ENCODE assay signal across 1 cellular context in the genomic region with DNA sequence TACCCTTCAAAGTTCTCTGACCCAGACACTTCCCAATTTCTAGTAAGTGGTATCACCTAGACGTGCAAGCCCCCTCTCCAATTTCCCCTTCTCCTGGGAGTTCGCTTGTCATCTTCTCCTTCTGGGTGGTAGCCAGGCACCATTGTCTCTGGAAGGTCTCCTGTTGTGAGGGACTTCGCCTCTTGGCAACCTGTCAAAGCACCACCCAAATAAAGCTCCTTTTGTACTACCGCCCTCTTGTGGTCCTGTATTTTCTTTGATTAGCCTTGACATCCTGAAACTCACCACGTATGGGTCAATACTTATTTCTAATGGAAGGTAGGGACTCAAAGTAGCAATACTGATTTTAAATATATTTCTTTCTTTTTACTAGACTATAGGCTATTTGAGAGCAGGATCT.
TF ChIP-seq lines count a peak whose summit lies in the region.

No MANE protein-coding gene starts in this region.

TF ChIP-seq in HepG2, 621 proteins besides CTCF, POLR2A, EP300 and RAD21:
- no peak for TF ChIP-seq ZNF563 (CRISPR knock-in tag; IDR thresholded peaks at IDR 0.05)
- no peak for TF ChIP-seq RBM39 (IDR thresholded peaks at IDR 0.05; ENCODE audit: low read depth, low read length, poor library complexity, severe bottlenecking)
- TF ChIP-seq FOSL2 (CRISPR knock-in tag; IDR thresholded peaks at IDR 0.05), result no peak
- TF ChIP-seq MYNN (CRISPR knock-in tag; IDR thresholded peaks at IDR 0.05; ENCODE audit: low read depth), result no peak
- no peak for TF ChIP-seq HOXA7 (CRISPR knock-in tag; IDR thresholded peaks at IDR 0.05)
- TF ChIP-seq SRF (IDR thresholded peaks at IDR 0.05; ENCODE audit: low read depth, low read length), result peak; percentile 59; the same call in 1 of the 2 replicates
- TF ChIP-seq ARID3A (IDR thresholded peaks at IDR 0.05; ENCODE audit: low read depth, low read length), result peak; percentile 62; the same call in 1 of the 2 replicates
- TF ChIP-seq SAP130 (CRISPR knock-in tag; IDR thresholded peaks at IDR 0.05; ENCODE audit: low read depth), result no peak
- TF ChIP-seq U2AF2 (IDR thresholded peaks at IDR 0.05; ENCODE audit: low read depth, low read length), result no peak
- TF ChIP-seq ZNF414 (CRISPR knock-in tag; IDR thresholded peaks at IDR 0.05), result no peak
- no peak for TF ChIP-seq ZNF850 (CRISPR knock-in tag; conservative IDR thresholded peaks at IDR 0.05)
- peak; percentile 75 for TF ChIP-seq SMC3 (IDR thresholded peaks at IDR 0.05; ENCODE audit: low read length)
- peak; percentile 27; the same call in 1 of the 2 replicates for TF ChIP-seq HNF4A (CRISPR knock-in tag; IDR thresholded peaks at IDR 0.05)
- TF ChIP-seq ZNF879 (CRISPR knock-in tag; IDR thresholded peaks at IDR 0.05), result no peak
- TF ChIP-seq MIXL1 (CRISPR knock-in tag; IDR thresholded peaks at IDR 0.05), result 0 out of 2 replicates have a peak, but pooled peaks have one; percentile 50
- peak; percentile 78 for TF ChIP-seq STAG1 (CRISPR knock-in tag; IDR thresholded peaks at IDR 0.05)
- 0 out of 2 replicates have a peak, but pooled peaks have one; percentile 31 for TF ChIP-seq IRF2 (CRISPR knock-in tag; IDR thresholded peaks at IDR 0.05)
- TF ChIP-seq ATF5 (CRISPR knock-in tag; IDR thresholded peaks at IDR 0.05; ENCODE audit: low read depth), result no peak
- no peak for TF ChIP-seq SIX4 (CRISPR knock-in tag; IDR thresholded peaks at IDR 0.05)
